In the genomic region with DNA sequence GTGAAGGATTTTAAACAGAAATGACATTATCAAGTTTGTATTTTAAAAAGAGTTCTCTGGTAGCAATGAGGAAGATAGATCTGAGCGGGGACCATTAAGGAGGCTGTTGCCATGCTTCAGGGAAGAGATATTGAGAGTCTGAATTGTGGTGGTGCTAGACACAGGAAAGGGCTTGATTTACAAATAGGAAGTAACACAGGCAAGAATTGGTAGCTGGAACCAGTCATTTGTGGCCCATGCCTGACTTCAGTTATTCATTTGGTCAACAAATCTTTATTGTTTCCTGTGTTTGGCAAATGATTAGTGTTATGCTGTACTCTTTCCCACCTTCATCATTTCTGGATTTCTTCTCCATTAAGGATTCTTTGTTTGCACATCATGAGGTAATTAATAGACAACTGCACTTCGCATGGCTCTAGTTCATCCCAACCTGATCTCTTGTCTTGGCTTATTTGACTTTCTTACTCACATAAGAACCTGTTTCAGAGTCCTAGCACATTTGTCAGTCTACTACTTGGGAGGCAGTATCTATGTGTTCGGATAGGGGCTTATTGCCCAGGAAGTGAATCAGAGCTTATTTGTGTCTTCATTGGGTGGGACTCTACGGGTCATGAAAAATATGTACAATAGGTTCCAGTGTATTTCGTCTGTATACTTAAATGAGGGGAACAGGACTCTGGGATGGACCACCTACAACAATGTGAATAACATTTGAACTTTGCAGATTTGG, we compare ENCODE assay signal across 8 cellular contexts. TPM values are rescaled to one million over a fixed set of nuclear protein-coding genes. Genes with fewer than 3 reads are reported as not detected.
DNase-seq lines count a peak whose midpoint lies in the region; ATAC-seq and TF ChIP-seq lines count a peak whose summit lies in the region.

No MANE protein-coding gene starts in this region.

- peak; percentile 4 for DNase-seq in OCI-LY7 (ENCODE audit: low spot score)
- no peak for DNase-seq in esophagus squamous epithelium (lab: John Stamatoyannopoulos, UW)
- DNase-seq in smooth muscle cell (lab: John Stamatoyannopoulos, UW; ENCODE audit: unreplicated experiment), result no peak
- no peak for DNase-seq in NCI-H2107 (lab: John Stamatoyannopoulos, UW)

- H3K4me1 ChIP-seq in OCI-LY7 (ENCODE audit: insufficient read depth, low read length, poor library complexity, severe bottlenecking), result no peaks in the 10 kb centered on the region
- peaks cover 10 to 51% (median 19%) of the 10 kb centered on the region in 3 donors for H3K4me1 ChIP-seq in esophagus squamous epithelium
- H3K4me1 ChIP-seq in smooth muscle cell (ENCODE audit: low read depth), result no peaks in the 10 kb centered on the region

- H3K4me2 ChIP-seq in OCI-LY7 (ENCODE audit: low read length) (no peak overlapping the region), smooth muscle cell (no peak overlapping the region)

- H3K36me3 ChIP-seq in OCI-LY7 (ENCODE audit: insufficient read depth, low read length) (no peaks in the 10 kb centered on the region), esophagus squamous epithelium (no peaks in the 10 kb centered on the region), smooth muscle cell (ENCODE audit: low read depth) (no peaks in the 10 kb centered on the region)

- TF ChIP-seq POLR2A in esophagus squamous epithelium (IDR thresholded peaks at IDR 0.05), result no peak

- 81 to 91% methylated on average over 4 to 5 of the region's 5 CpGs for whole genome bisulfite sequencing in esophagus squamous epithelium, 2 donors
- 84% methylated on average over 5 of the region's 5 CpGs for WGBS in smooth muscle cell (ENCODE audit: low lambda C conversion rate)

- no peaks in the 10 kb centered on the region for H3K9me3 ChIP-seq in OCI-LY7 (ENCODE audit: low read length)
- H3K9me3 ChIP-seq in esophagus squamous epithelium, result no peaks in the 10 kb centered on the region
- H3K9me3 ChIP-seq in smooth muscle cell (replicated peaks; ENCODE audit: low read depth), result no peaks in the 10 kb centered on the region

- POLR2A ChIA-PET in OCI-LY7 (lab: Charles Lee), result interaction anchor here (1.0 kb wide), 1 partner anchor 19 kb away, joined by 3 read pairs; no protein-coding TSS in a partner anchor

- no peaks in the 10 kb centered on the region for H3F3A ChIP-seq in smooth muscle cell (ENCODE audit: low read depth)

- no TSS peak for BruUV-seq in OCI-LY7 (replicated peaks; lab: Mats Ljungman, UMichigan)

- H3K9me2 ChIP-seq in OCI-LY7 (ENCODE audit: insufficient read depth, low read length), result no peaks in the 10 kb centered on the region

- H3K4me3 ChIP-seq in OCI-LY7 (ENCODE audit: low read depth, low read length, poor library complexity, severe bottlenecking) (no peak overlapping the region), esophagus squamous epithelium (no peak overlapping the region), smooth muscle cell (no peak overlapping the region)

- no peaks in the 10 kb centered on the region for H3K27me3 ChIP-seq in esophagus squamous epithelium
- no peaks in the 10 kb centered on the region for H3K27me3 ChIP-seq in smooth muscle cell (ENCODE audit: low read depth)

- H2AFZ ChIP-seq in OCI-LY7 (ENCODE audit: low read length) (no peak overlapping the region), smooth muscle cell (ENCODE audit: low read depth) (no peak overlapping the region)

- ATAC-seq in HG02610 (IDR thresholded peaks at IDR 0.05; ENCODE audit: unreplicated experiment) (peak; percentile 40), GM18520 (IDR thresholded peaks at IDR 0.05; ENCODE audit: unreplicated experiment) (no peak), HG02571 (IDR thresholded peaks at IDR 0.05; ENCODE audit: unreplicated experiment) (no peak), HG02970 (IDR thresholded peaks at IDR 0.05; ENCODE audit: low FRiP score, unreplicated experiment) (no peak)

- peak overlapping the region; percentile 81 for H3K9ac ChIP-seq in smooth muscle cell (ENCODE audit: low read depth)

- intact Hi-C loops in OCI-LY7 (cut with micrococcal nuclease; ENCODE audit: unreplicated experiment), result no loop called here
- intact Hi-C loops in esophagus squamous epithelium (cut with DNase I), result no loop called here

- TF ChIP-seq CTCF in OCI-LY7 (conservative IDR thresholded peaks at IDR 0.05; ENCODE audit: low read length) (no peak), esophagus squamous epithelium (IDR thresholded peaks at IDR 0.05) (no peak), smooth muscle cell (IDR thresholded peaks at IDR 0.05; ENCODE audit: borderline replicate concordance, insufficient read depth, poor library complexity, severe bottlenecking) (no peak)

- H4K20me1 ChIP-seq in OCI-LY7 (ENCODE audit: insufficient read depth, low read length), result 0 out of 2 replicates have a peak, but pooled peaks cover 2% of the 10 kb centered on the region
- H4K20me1 ChIP-seq in smooth muscle cell (ENCODE audit: low read depth), result no peaks in the 10 kb centered on the region

- no peak overlapping the region for H3K27ac ChIP-seq in OCI-LY7 (ENCODE audit: low read depth, low read length, poor library complexity, severe bottlenecking)
- peak overlapping the region; percentile 4 to 78 (median 68) for H3K27ac ChIP-seq in esophagus squamous epithelium
- H3K27ac ChIP-seq in smooth muscle cell (ENCODE audit: low read depth), result peak overlapping the region; percentile 92

- H3K79me2 ChIP-seq in OCI-LY7 (ENCODE audit: insufficient read depth, low read depth, low read length) (no peaks in the 10 kb centered on the region), smooth muscle cell (ENCODE audit: low read depth) (peaks cover 23% of the 10 kb centered on the region)

- CTCF ChIA-PET in OCI-LY7 (lab: Charles Lee; ENCODE audit: unreplicated experiment), result no interaction called here

RNA-seq across cellular contexts. Expression of a gene that starts 32.3 kb away (rescaled TPM):
- total RNA-seq in OCI-LY7 (2014; rRNA removed; shearing (Covaris generic)), result 21.3 and 24.7 TPM in 2 replicates
- 23.1 and 27.1 TPM in 2 replicates for total RNA-seq in OCI-LY7 (2022)
- 1 to 10 TPM; 3.9 to 9.7 (median 5.7) TPM for total RNA-seq in esophagus squamous epithelium
- total RNA-seq in smooth muscle cell, result 8.0 and 13.7 TPM in 2 replicates
- 2.8 and 3.7 TPM in 2 replicates for polyA plus RNA-seq in smooth muscle cell
